Comparison of ENCODE assay signal across 6 cellular contexts in the genomic region with DNA sequence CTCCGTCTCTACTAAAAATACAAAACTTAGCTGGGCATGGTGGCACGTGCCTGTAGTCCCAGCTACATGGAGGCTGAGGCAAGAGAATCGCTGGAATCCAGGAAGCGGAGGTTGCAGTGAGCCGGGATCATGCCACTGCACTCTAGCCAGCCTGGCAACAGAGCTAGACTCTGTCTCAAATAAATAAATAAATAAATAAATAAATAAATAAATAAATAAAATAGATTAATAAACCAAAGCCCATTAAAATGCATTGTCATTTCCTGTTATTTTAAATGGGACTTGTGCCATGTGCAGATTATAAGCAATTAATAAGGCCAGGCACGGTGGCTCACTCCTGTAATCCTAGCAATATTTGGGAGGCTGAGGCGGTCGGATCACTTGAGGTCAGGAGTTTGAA. TPM values are rescaled to one million over a fixed set of nuclear protein-coding genes. Genes with fewer than 3 reads are reported as not detected.
DNase-seq lines count a peak whose midpoint lies in the region; ATAC-seq, FAIRE-seq and TF ChIP-seq lines count a peak whose summit lies in the region.
"Not testable (repeated sequence)": the region's sequence is repeated elsewhere in the genome, so short reads cannot be mapped to it uniquely, and the experiment has no call there.

No MANE protein-coding gene starts in this region.

- peak overlapping the region; percentile 31 for H3K4me3 Mint-ChIP-seq in neural crest cell

- not testable (repeated sequence) for ATAC-seq in HCT116

- TF ChIP-seq RAD21 in HCT116 (IDR thresholded peaks at IDR 0.05; ENCODE audit: low read depth); H1 (IDR thresholded peaks at IDR 0.05 in 1 of 2, conservative IDR thresholded peaks at IDR 0.05 in 1 of 2; ENCODE audit: low read depth in 2 of 2, low read length in 2 of 2): not testable (repeated sequence)

- not testable (repeated sequence) for H3K4ac ChIP-seq in H1 (replicated peaks; ENCODE audit: insufficient read length, low read depth, low read length)

- POLR2A ChIA-PET in HCT116 (lab: Charles Lee); H1 (lab: Charles Lee; ENCODE audit: partially characterized antibody): not testable (repeated sequence)

- FAIRE-seq in H1 (lab: Jason Lieb, UNC) = not testable (repeated sequence)

- H2AK5ac ChIP-seq in H1 (ENCODE audit: low read depth, low read length) = not testable (repeated sequence)

- H3K23me2 ChIP-seq in H1 (ENCODE audit: low read depth, low read length) = peaks cover 18% of the 10 kb centered on the region

- not testable (repeated sequence) for H3K27me3 Mint-ChIP-seq in neural crest cell (ENCODE audit: low read depth)

- RAD21 ChIA-PET in HCT116 (lab: Charles Lee; ENCODE audit: low non-redundant PET in 1 of 2, low total read pairs in 2 of 2, uncharacterized antibody in 2 of 2, unreplicated experiment in 2 of 2) = not testable (repeated sequence)

- H3K4me1 Mint-ChIP-seq in neural crest cell = peaks cover 17% of the 10 kb centered on the region

- not testable (repeated sequence) for H3K27me3 ChIP-seq in HCT116 (ENCODE audit: insufficient read depth, low read length); SU-DHL-6 (ENCODE audit: low read length); H1 (replicated peaks in 1 of 4; ENCODE audit: control insufficient read depth in 3 of 4, extremely low read depth in 1 of 4, insufficient read depth in 3 of 4, low read length in 3 of 4)
- H3K27me3 ChIP-seq in spleen (replicated peaks in 1 of 7) = peaks cover 0 to 14% (median 0%) of the 10 kb centered on the region in 7 donors

- H3K27ac ChIP-seq in C4-2B (peak overlapping the region; percentile 8; the same call in 1 of the 2 replicates), SU-DHL-6 (ENCODE audit: low read depth, low read length) (peak overlapping the region; percentile 91), spleen (peak overlapping the region in 2 of 8 donors; percentile 62 to 68)
- H3K27ac ChIP-seq in HCT116 (ENCODE audit: low read depth, low read length); H1 (ENCODE audit: low read depth, low read length): not testable (repeated sequence)

- TF ChIP-seq EP300 in H1 (IDR thresholded peaks at IDR 0.05; ENCODE audit: borderline replicate concordance in 1 of 2, low read depth in 2 of 2, low read length in 2 of 2) = not testable (repeated sequence)

- H3K14ac ChIP-seq in H1 (ENCODE audit: insufficient read length) = not testable (repeated sequence)

- not testable (repeated sequence) for H3K36me3 ChIP-seq in HCT116 (ENCODE audit: control insufficient read depth in 1 of 2, insufficient read depth in 2 of 2, low read length in 2 of 2); SU-DHL-6 (ENCODE audit: low read length); H1 (ENCODE audit: control insufficient read depth in 2 of 4, insufficient read depth in 4 of 4, low read length in 3 of 4); spleen

- TF ChIP-seq POLR2A in HCT116 (IDR thresholded peaks at IDR 0.05; ENCODE audit: borderline replicate concordance, extremely low read depth, insufficient read depth, insufficient read length); H1 (IDR thresholded peaks at IDR 0.05; ENCODE audit: control extremely low read depth in 1 of 2, low read depth in 2 of 2, low read length in 2 of 2); spleen (IDR thresholded peaks at IDR 0.05): not testable (repeated sequence)

- H3K9me3 Mint-ChIP-seq in neural crest cell = not testable (repeated sequence)

- H4K5ac ChIP-seq in H1 (ENCODE audit: insufficient read length, low read depth, low read length) = not testable (repeated sequence)

- H3F3A ChIP-seq in SU-DHL-6 (ENCODE audit: insufficient read depth) = peaks cover 43% of the 10 kb centered on the region

- BruUV-seq in HCT116 (replicated peaks; lab: Mats Ljungman, UMichigan) = not testable (repeated sequence)

- CTCF ChIA-PET in HCT116 (lab: Charles Lee) = not testable (repeated sequence)
- CTCF ChIA-PET in H1 (lab: Charles Lee; ENCODE audit: partially characterized antibody) = interaction anchor here (1.4 to 2.2 kb wide), 2 partner anchors 8 to 135 kb away, joined by 3 to 6 read pairs; no protein-coding TSS in a partner anchor

- peak overlapping the region; percentile 52 for H2AFZ ChIP-seq in HCT116 (ENCODE audit: low read depth, low read length, poor library complexity, severe bottlenecking)
- peak overlapping the region; percentile 50 for H2AFZ ChIP-seq in SU-DHL-6 (ENCODE audit: low read depth, low read length, severe bottlenecking)
- H2AFZ ChIP-seq in H1 (ENCODE audit: low read length) = not testable (repeated sequence)

- not testable (repeated sequence) for H3K79me1 ChIP-seq in H1 (ENCODE audit: low read depth, low read length)

- not testable (repeated sequence) for H3K9me3 ChIP-seq in HCT116 (ENCODE audit: control insufficient read depth in 1 of 2, insufficient read depth in 1 of 2, low read depth in 1 of 2, low read length in 2 of 2); SU-DHL-6 (ENCODE audit: insufficient read depth, low read length); H1 (ENCODE audit: insufficient read depth in 2 of 2, low read depth in 1 of 2, low read length in 1 of 2); spleen

- not testable (repeated sequence) for H3K9ac ChIP-seq in HCT116 (ENCODE audit: low read length); SU-DHL-6 (ENCODE audit: low read length); H1 (replicated peaks in 1 of 4; ENCODE audit: extremely low read depth in 1 of 4, low read depth in 3 of 4, low read length in 3 of 4)

- not testable (repeated sequence) for H4K91ac ChIP-seq in H1 (replicated peaks; ENCODE audit: insufficient read length, low read length)

- H3K56ac ChIP-seq in H1 (replicated peaks; ENCODE audit: insufficient read length, low read depth, low read length) = not testable (repeated sequence)

- H4K20me1 ChIP-seq in HCT116 (ENCODE audit: insufficient read depth); SU-DHL-6 (ENCODE audit: low read depth, low read length); H1 (replicated peaks in 1 of 2; ENCODE audit: control insufficient read depth in 1 of 2, insufficient read depth in 2 of 2, low read length in 2 of 2): not testable (repeated sequence)

- not testable (repeated sequence) for H3K4me2 ChIP-seq in HCT116 (ENCODE audit: low read length); H1 (ENCODE audit: insufficient read depth in 1 of 2, low read depth in 2 of 2, low read length in 2 of 2)
- peak overlapping the region; percentile 70 for H3K4me2 ChIP-seq in SU-DHL-6 (ENCODE audit: low read depth, low read length, poor library complexity, severe bottlenecking)

- H3K27ac Mint-ChIP-seq in neural crest cell (ENCODE audit: unreplicated experiment) = not testable (repeated sequence)

- intact Hi-C loops in HCT116 (cut with micrococcal nuclease); spleen (cut with DNase I; ENCODE audit: low total_unique reads): not testable (repeated sequence)

- not testable (repeated sequence) for H2BK5ac ChIP-seq in H1 (ENCODE audit: low read depth, low read length)

- not testable (repeated sequence) for DNase-seq in HCT116 (ENCODE audit: low read depth, low spot score); H1 (ENCODE audit: low read depth in 1 of 2, low spot score in 2 of 2); neural crest cell (ENCODE audit: low read depth, low spot score)
- DNase-seq in spleen = peak; percentile 31

- not testable (repeated sequence) for H3K9me2 ChIP-seq in HCT116 (ENCODE audit: insufficient read depth); SU-DHL-6 (replicated peaks; ENCODE audit: insufficient read depth, low read length)

- not testable (repeated sequence) for TF ChIP-seq CTCF in C4-2B (conservative IDR thresholded peaks at IDR 0.05); HCT116 (IDR thresholded peaks at IDR 0.05 in 2 of 3, conservative IDR thresholded peaks at IDR 0.05 in 1 of 3; ENCODE audit: borderline replicate concordance in 1 of 3, insufficient read depth in 1 of 3, low read depth in 2 of 3, low read length in 2 of 3); SU-DHL-6 (IDR thresholded peaks at IDR 0.05; ENCODE audit: insufficient read depth, low read length, poor library complexity, severe bottlenecking); H1 (IDR thresholded peaks at IDR 0.05; ENCODE audit: control extremely low read depth in 1 of 3, insufficient read depth in 1 of 3, low read depth in 1 of 3, low read length in 3 of 3); neural crest cell (conservative IDR thresholded peaks at IDR 0.05); spleen (IDR thresholded peaks at IDR 0.05 in 8 of 11, conservative IDR thresholded peaks at IDR 0.05 in 3 of 11)

- H2BK15ac ChIP-seq in H1 (ENCODE audit: low read length) = not testable (repeated sequence)

- not testable (repeated sequence) for H3K18ac ChIP-seq in H1 (ENCODE audit: extremely low read depth, low read length)

- not testable (repeated sequence) for H3K23ac ChIP-seq in H1 (ENCODE audit: insufficient read length)

- H2BK12ac ChIP-seq in H1 (ENCODE audit: low read depth, low read length) = 0 out of 2 replicates have a peak overlapping the region, but pooled peaks have one; percentile 60

- not testable (repeated sequence) for H4K8ac ChIP-seq in H1 (ENCODE audit: extremely low read depth, insufficient read depth, low read length)

- H3K4me3 ChIP-seq in HCT116 (replicated peaks in 1 of 2; ENCODE audit: low read depth in 1 of 2, low read length in 2 of 2); SU-DHL-6 (ENCODE audit: insufficient read depth, low read length, poor library complexity, severe bottlenecking); H1 (ENCODE audit: extremely low read depth in 1 of 4, insufficient read depth in 2 of 4, low read depth in 3 of 4, low read length in 4 of 4); spleen: not testable (repeated sequence)

- not testable (repeated sequence) for H3K79me2 ChIP-seq in HCT116 (ENCODE audit: insufficient read depth, low read length)
- H3K79me2 ChIP-seq in SU-DHL-6 (ENCODE audit: insufficient read depth, low read length) (peaks cover 20% of the 10 kb centered on the region), H1 (ENCODE audit: control insufficient read depth in 1 of 2, insufficient read depth in 2 of 2, low read length in 2 of 2) (peaks cover 17 to 22% of the 10 kb centered on the region in 2 experiments)

- not testable (repeated sequence) for H3K36me3 Mint-ChIP-seq in neural crest cell (ENCODE audit: low read depth)

- H2BK20ac ChIP-seq in H1 (ENCODE audit: low read length) = not testable (repeated sequence)

- peaks cover 10 to 19% of the 10 kb centered on the region in 2 experiments for H3K4me1 ChIP-seq in HCT116 (ENCODE audit: control insufficient read depth in 1 of 2, insufficient read depth in 2 of 2, low read length in 2 of 2)
- H3K4me1 ChIP-seq in H1 (replicated peaks in 1 of 4; ENCODE audit: control insufficient read depth in 3 of 4, insufficient read depth in 4 of 4, low read length in 3 of 4) = peaks cover 0 to 10% (median 4%) of the 10 kb centered on the region in 4 experiments; a peak in 4 of 7 replicates
- peaks cover 4 to 56% (median 35%) of the 10 kb centered on the region in 6 donors for H3K4me1 ChIP-seq in spleen

- 94% methylated on average over 8 of the region's 8 CpGs; no CpG with 5 or more reads in 1 of the 2 experiments for WGBS in H1 (ENCODE audit: extremely low coverage in 1 of 2, insufficient coverage in 1 of 2, insufficient read length in 1 of 2, insufficient replicate concordance in 2 of 2, low coverage in 1 of 2, low lambda C conversion rate in 2 of 2, missing lambda C conversion rate in 1 of 2), 2 experiments
- WGBS in spleen, 5 donors = 91 to 96% (median 93%) methylated on average over 8 of the region's 8 CpGs

- H2BK120ac ChIP-seq in H1 (replicated peaks; ENCODE audit: low read depth, low read length) = not testable (repeated sequence)

RNA-seq across cellular contexts. Expression of a gene that starts 2.6 kb away (rescaled TPM):
- total RNA-seq in HCT116 (2021; ENCODE audit: unreplicated experiment) = 10.5 TPM
- polyA plus RNA-seq in HCT116 (2012) = 8.6 and 10.8 TPM in 2 replicates
- total RNA-seq in H1 (2021; fragmentation: NEBNext Ultra II Directional; extraction: Animal tissue kit (Norgen Biotek cat#: 25700)) = 43.7 and 47.2 TPM in 2 replicates
- 66.4 and 91.3 TPM in 2 replicates for polyA plus RNA-seq in H1 (2011; rRNA removed)
- polyA plus RNA-seq in H1 (2011; cell fraction: cytosol; rRNA removed) = 78.6 TPM
- 38.0 TPM for polyA plus RNA-seq in H1 (2011; cell fraction: nucleus; rRNA removed)
- polyA plus RNA-seq in H1 (2012, experiment 1 of 2) = 36.2 to 50.1 TPM (median 48.2 TPM) in 4 replicates
- 30.5 TPM for polyA plus RNA-seq in H1 (2012, experiment 2 of 2)
- 38.9 TPM for polyA plus RNA-seq in H1 (2013, experiment 1 of 2)
- 44.3 TPM for polyA plus RNA-seq in H1 (2013, experiment 2 of 2)
- 67.9 and 73.8 TPM in 2 replicates for polyA minus RNA-seq in H1 (2011; rRNA and poly(A)+ RNA removed)
- polyA minus RNA-seq in H1 (2011; cell fraction: cytosol; rRNA and poly(A)+ RNA removed) = 32.1 TPM
- polyA minus RNA-seq in H1 (2011; cell fraction: nucleus; rRNA and poly(A)+ RNA removed) = 74.5 TPM
- total RNA-seq in neural crest cell = 13.2 and 14.1 TPM in 2 replicates
- 10 to 100 TPM; 17.0 to 95.5 (median 40.0) TPM for total RNA-seq in spleen
- polyA plus RNA-seq in spleen = 10 to 100 TPM; 20.6 to 49.5 (median 34.1) TPM
